ENCODE assay signal across 1 cellular context in the genomic region with DNA sequence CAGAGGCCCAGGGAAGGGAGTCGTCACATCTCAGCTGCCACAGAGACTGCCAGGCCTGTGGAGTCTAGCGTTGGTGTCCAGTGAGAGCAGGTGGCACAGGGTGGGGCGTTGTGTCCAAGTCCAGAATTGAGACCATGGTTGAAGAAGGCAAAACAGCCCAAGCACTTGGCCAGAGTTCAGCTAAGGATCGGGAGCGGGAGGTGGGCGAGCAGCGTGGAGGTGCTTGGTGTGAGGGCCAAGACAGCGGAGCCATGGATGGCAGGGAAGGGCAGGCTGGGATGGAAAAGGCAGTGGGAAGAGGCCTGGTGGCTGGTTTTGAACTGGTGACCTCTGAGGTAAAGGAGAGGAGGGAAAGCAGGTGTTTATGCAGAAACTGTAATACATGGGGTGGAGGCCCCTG.
A peak's percentile ranks its signal among the peaks of the same experiment; 100 is the strongest.
TF ChIP-seq lines count a peak whose summit lies in the region.

No MANE protein-coding gene starts in this region.

TF ChIP-seq in HEK293, 187 proteins besides CTCF, POLR2A, EP300 and RAD21 (continued from another document):
- TF ChIP-seq, protein P1, sequence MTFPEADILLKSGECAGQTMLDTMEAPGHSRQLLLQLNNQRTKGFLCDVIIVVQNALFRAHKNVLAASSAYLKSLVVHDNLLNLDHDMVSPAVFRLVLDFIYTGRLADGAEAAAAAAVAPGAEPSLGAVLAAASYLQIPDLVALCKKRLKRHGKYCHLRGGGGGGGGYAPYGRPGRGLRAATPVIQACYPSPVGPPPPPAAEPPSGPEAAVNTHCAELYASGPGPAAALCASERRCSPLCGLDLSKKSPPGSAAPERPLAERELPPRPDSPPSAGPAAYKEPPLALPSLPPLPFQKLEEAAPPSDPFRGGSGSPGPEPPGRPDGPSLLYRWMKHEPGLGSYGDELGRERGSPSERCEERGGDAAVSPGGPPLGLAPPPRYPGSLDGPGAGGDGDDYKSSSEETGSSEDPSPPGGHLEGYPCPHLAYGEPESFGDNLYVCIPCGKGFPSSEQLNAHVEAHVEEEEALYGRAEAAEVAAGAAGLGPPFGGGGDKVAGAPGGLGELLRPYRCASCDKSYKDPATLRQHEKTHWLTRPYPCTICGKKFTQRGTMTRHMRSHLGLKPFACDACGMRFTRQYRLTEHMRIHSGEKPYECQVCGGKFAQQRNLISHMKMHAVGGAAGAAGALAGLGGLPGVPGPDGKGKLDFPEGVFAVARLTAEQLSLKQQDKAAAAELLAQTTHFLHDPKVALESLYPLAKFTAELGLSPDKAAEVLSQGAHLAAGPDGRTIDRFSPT (tag by site-specific recombination; IDR thresholded peaks at IDR 0.05) = 0 out of 2 replicates have a peak, but pooled peaks have one; percentile 38
- TF ChIP-seq, protein P2, sequence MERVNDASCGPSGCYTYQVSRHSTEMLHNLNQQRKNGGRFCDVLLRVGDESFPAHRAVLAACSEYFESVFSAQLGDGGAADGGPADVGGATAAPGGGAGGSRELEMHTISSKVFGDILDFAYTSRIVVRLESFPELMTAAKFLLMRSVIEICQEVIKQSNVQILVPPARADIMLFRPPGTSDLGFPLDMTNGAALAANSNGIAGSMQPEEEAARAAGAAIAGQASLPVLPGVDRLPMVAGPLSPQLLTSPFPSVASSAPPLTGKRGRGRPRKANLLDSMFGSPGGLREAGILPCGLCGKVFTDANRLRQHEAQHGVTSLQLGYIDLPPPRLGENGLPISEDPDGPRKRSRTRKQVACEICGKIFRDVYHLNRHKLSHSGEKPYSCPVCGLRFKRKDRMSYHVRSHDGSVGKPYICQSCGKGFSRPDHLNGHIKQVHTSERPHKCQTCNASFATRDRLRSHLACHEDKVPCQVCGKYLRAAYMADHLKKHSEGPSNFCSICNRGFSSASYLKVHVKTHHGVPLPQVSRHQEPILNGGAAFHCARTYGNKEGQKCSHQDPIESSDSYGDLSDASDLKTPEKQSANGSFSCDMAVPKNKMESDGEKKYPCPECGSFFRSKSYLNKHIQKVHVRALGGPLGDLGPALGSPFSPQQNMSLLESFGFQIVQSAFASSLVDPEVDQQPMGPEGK (tag by site-specific recombination; IDR thresholded peaks at IDR 0.05) = no peak
